8 cellular contexts compared by ENCODE assay signal in the genomic region with DNA sequence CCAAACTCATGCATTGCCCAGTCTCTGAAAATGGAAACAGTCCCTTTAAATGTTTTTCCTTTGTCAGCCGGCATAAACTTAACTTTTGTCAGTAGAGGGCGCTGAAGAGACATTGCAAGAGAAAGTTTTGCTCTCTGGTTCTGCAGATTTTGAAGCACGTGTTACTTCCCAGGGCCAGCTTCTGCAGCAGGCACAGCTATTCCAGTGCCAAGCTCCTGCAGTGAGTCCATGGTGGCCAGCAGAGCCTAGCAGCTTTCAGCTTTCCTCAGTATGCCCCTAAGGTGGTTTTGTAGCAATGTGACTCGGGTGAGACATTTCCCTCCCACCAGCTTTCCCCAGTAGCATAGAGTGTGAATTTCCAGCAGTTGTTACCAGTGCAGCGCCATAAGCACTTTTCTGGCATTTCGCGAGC.
A peak's percentile ranks its signal among the peaks of the same experiment; 100 is the strongest.
DNase-seq lines count a peak whose midpoint lies in the region; ATAC-seq and TF ChIP-seq lines count a peak whose summit lies in the region.

No MANE protein-coding gene starts in this region.

- TF ChIP-seq CTCF in C4-2B (conservative IDR thresholded peaks at IDR 0.05) = peak; percentile 94

- peak; percentile 65 for DNase-seq in NCI-H524 treated with DMSO at 0.1 percent for 48 hours (lab: John Stamatoyannopoulos, UW)
- DNase-seq in activated CD4-positive, alpha-beta T cell treated with anti-CD3 and anti-CD28 coated beads for 48 hours = peak; percentile 54
- peak; percentile 52 for DNase-seq in effector CD4-positive, alpha-beta T cell
- peak; percentile 99 for DNase-seq in medulla oblongata (ENCODE audit: extremely low spot score)
- peak; percentile 49 for DNase-seq in stimulated activated CD8-positive, alpha-beta memory T cell treated with anti-CD3 and anti-CD28 coated beads, Interleukin-4, amount 100 ng/mL, for 48 hours

- no peak overlapping the region; the same call in 1 of the 2 replicates for H3K27ac ChIP-seq in C4-2B

- peak; percentile 54 for ATAC-seq in HG03354 (IDR thresholded peaks at IDR 0.05; ENCODE audit: poor library complexity, severe bottlenecking, unreplicated experiment)

- peak; percentile 26 for TF ChIP-seq POLR2A in GM19193 (IDR thresholded peaks at IDR 0.05; ENCODE audit: extremely low read depth, insufficient read depth, insufficient read length)

Comparison
In these comparisons a context has a peak if more than half of its experiments do, and no peak if none do; other contexts are left out.
1. DNase-seq: peak in every context shown above with its lines; median percentile 99 in medulla oblongata; 65 in NCI-H524 treated with DMSO at 0.1 percent for 48 hours; 54 in activated CD4-positive, alpha-beta T cell treated with anti-CD3 and anti-CD28 coated beads for 48 hours; 52 in effector CD4-positive, alpha-beta T cell; 49 in stimulated activated CD8-positive, alpha-beta memory T cell treated with anti-CD3 and anti-CD28 coated beads, Interleukin-4, amount 100 ng/mL, for 48 hours.